15 cellular contexts compared by ENCODE assay signal in the genomic region with DNA sequence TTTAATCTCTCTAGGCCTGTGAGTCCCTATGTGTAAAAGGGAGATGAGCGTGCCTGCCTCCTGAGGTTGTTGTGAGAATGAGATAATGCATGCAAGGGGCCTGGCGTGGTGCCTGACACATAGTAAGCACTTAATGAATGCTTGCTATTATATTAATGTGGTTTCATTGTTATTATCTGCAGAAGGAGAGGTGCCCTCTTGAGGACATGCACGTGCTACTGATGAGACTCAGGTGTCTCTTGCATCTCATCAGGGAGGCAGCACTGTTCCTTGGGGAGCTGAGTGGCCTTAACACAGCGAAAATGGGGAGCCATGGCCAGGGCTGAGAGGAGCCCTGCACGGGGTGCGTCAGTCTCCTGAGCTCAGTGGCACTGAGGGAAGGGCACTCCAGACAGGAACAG. TPM values are rescaled to one million over a fixed set of nuclear protein-coding genes. Genes with fewer than 3 reads are reported as not detected.
DNase-seq lines count a peak whose midpoint lies in the region; ATAC-seq and TF ChIP-seq lines count a peak whose summit lies in the region.
"Had no signal": no experiment of that assay in that cellular context is flagged by ENCODE, and none has a peak within 500 bp of the region (broad histone marks: within the 10 kb centered on the region; RNA-seq: fewer than 3 reads in every experiment).

No MANE protein-coding gene starts in this region.

- H3K27ac ChIP-seq in SK-N-SH (ENCODE audit: low read depth in 2 of 2, low read length in 1 of 2): peak overlapping the region in 1 of 2 experiments; percentile 12; a peak in 1 of 4 replicates
- H3K27ac ChIP-seq in PC-3 (ENCODE audit: low read length): no peak overlapping the region
- no peak overlapping the region for H3K27ac ChIP-seq in fibroblast of lung (ENCODE audit: insufficient read depth, low read length)
- peak overlapping the region; percentile 87 for H3K27ac ChIP-seq in substantia nigra (ENCODE audit: low read depth, low read length, poor library complexity, severe bottlenecking)
- H3K27ac ChIP-seq: adrenal gland, neutrophil, WERI-Rb-1 had no signal

- no peak for TF ChIP-seq EP300 in SK-N-SH (IDR thresholded peaks at IDR 0.05; ENCODE audit: borderline replicate concordance in 1 of 2, low read depth in 1 of 2, low read length in 1 of 2)

- H2AFZ ChIP-seq in SK-N-SH (ENCODE audit: low read depth) (no peak overlapping the region), PC-3 (ENCODE audit: low read length) (no peak overlapping the region), fibroblast of lung (ENCODE audit: low read length) (no peak overlapping the region)

- CTCF ChIA-PET in SK-N-SH (lab: Yijun Ruan, JAX): interaction anchor here (1.0 to 14.1 kb wide), 9 partner anchors 17 to 198 kb away, joined by 3 to 312 read pairs (median 6); partner anchors contain the start of genes AQP6 and TMBIM6
- CTCF ChIA-PET in PC-3 (lab: Charles Lee): interaction anchor here (0.5 to 0.7 kb wide), 2 partner anchors 94 to 185 kb away, joined by 3 to 4 read pairs; partner anchors contain the start of gene ASIC1

- no peak for TF ChIP-seq CTCF in SK-N-SH (IDR thresholded peaks at IDR 0.05)
- TF ChIP-seq CTCF in PC-3 (conservative IDR thresholded peaks at IDR 0.05; ENCODE audit: low read depth, low read length): no peak
- no peak for TF ChIP-seq CTCF in fibroblast of lung (conservative IDR thresholded peaks at IDR 0.05 in 1 of 2, IDR thresholded peaks at IDR 0.05 in 1 of 2; ENCODE audit: low read depth in 1 of 2, low read length in 2 of 2)

- no peak for TF ChIP-seq RAD21 in SK-N-SH (IDR thresholded peaks at IDR 0.05; ENCODE audit: low read length)

- H3F3A ChIP-seq in SK-N-SH (replicated peaks; ENCODE audit: insufficient read depth) (peaks cover 21% of the 10 kb centered on the region), PC-3 (ENCODE audit: low read length, unreplicated experiment) (no peaks in the 10 kb centered on the region)

- H3K4me3 ChIP-seq in SK-N-SH (ENCODE audit: low read depth in 2 of 2, low read length in 1 of 2) (no peak overlapping the region), PC-3 (ENCODE audit: low read length) (no peak overlapping the region), fibroblast of lung (replicated peaks in 1 of 4; ENCODE audit: control extremely low read depth in 1 of 4, insufficient read depth in 1 of 4, low read depth in 3 of 4, low read length in 4 of 4) (no peak overlapping the region)
- H3K4me3 ChIP-seq: adrenal gland had no signal

- 0 out of 2 replicates have a peak overlapping the region, but pooled peaks have one; percentile 19 for H3K4me2 ChIP-seq in SK-N-SH
- no peak overlapping the region for H3K4me2 ChIP-seq in PC-3 (ENCODE audit: low read length)
- no peak overlapping the region for H3K4me2 ChIP-seq in fibroblast of lung (ENCODE audit: extremely low read depth, insufficient read depth, low read length)

- no TSS peak for BruUV-seq in PC-3 (replicated peaks; lab: Mats Ljungman, UMichigan)

- no peaks in the 10 kb centered on the region for H3K9me3 ChIP-seq in SK-N-SH
- no peaks in the 10 kb centered on the region for H3K9me3 ChIP-seq in PC-3 (ENCODE audit: low read length)
- no peaks in the 10 kb centered on the region for H3K9me3 ChIP-seq in fibroblast of lung (ENCODE audit: control insufficient read depth, insufficient read depth, low read depth, low read length)
- H3K9me3 ChIP-seq: adrenal gland, neutrophil had no signal

- H3K79me2 ChIP-seq in SK-N-SH (ENCODE audit: insufficient read depth) (no peaks in the 10 kb centered on the region), PC-3 (ENCODE audit: low read length) (no peaks in the 10 kb centered on the region), fibroblast of lung (ENCODE audit: control insufficient read depth, insufficient read depth, low read length) (no peaks in the 10 kb centered on the region)

- intact Hi-C loops in PC-3 (cut with micrococcal nuclease): no loop called here

- DNase-seq in SK-N-SH: no peak
- DNase-seq in PC-3: no peak
- peak; percentile 22 to 60 for DNase-seq in fibroblast of lung (ENCODE audit: low read depth in 2 of 2)
- DNase-seq in substantia nigra (lab: John Stamatoyannopoulos, UW): peak in 16 of 49 donors; percentile 15 to 58 (median 26)
- DNase-seq: activated T-cell treated with anti-CD3 and anti-CD28 coated beads for 4 hours; effector CD8-positive, alpha-beta T cell; NCI-H1105 treated with DMSO at 0.1 percent for 48 hours; NCI-H774; WERI-Rb-1 had no signal

- no peaks in the 10 kb centered on the region for H4K20me1 ChIP-seq in SK-N-SH (ENCODE audit: insufficient read depth)
- no peaks in the 10 kb centered on the region for H4K20me1 ChIP-seq in PC-3 (ENCODE audit: low read length)
- H4K20me1 ChIP-seq in fibroblast of lung (ENCODE audit: control insufficient read depth, extremely low read depth, insufficient read depth, low read length): no peaks in the 10 kb centered on the region

- ATAC-seq in SK-N-SH treated with all-trans-retinoic acid at 6 μM for 48 hours: no peak
- ATAC-seq in PC-3: peak; percentile 15; the same call in 1 of the 2 replicates
- no peak for ATAC-seq in GM18907 (IDR thresholded peaks at IDR 0.05; ENCODE audit: unreplicated experiment)
- ATAC-seq in GM19023 (IDR thresholded peaks at IDR 0.05; ENCODE audit: unreplicated experiment): no peak
- ATAC-seq in GM19035 (IDR thresholded peaks at IDR 0.05; ENCODE audit: unreplicated experiment): no peak

- WGBS in SK-N-SH (ENCODE audit: low lambda C conversion rate): 75% methylated on average over 4 of the region's 6 CpGs

- no peak overlapping the region for H3K9ac ChIP-seq in SK-N-SH
- no peak overlapping the region for H3K9ac ChIP-seq in PC-3 (ENCODE audit: low read length)
- H3K9ac ChIP-seq in fibroblast of lung (ENCODE audit: insufficient read depth, low read length): no peak overlapping the region

- H3K4me1 ChIP-seq in SK-N-SH (ENCODE audit: control insufficient read depth in 1 of 2, insufficient read depth in 2 of 2, low read depth in 1 of 2, low read length in 1 of 2) (peaks cover 38 to 66% of the 10 kb centered on the region in 2 experiments), PC-3 (ENCODE audit: insufficient read depth, low read length) (peaks cover 1% of the 10 kb centered on the region; the same call in 1 of the 2 replicates), fibroblast of lung (ENCODE audit: control insufficient read depth, extremely low read depth, insufficient read depth, low read length) (peaks cover 15% of the 10 kb centered on the region)

- POLR2A ChIA-PET in SK-N-SH (lab: Yijun Ruan, JAX): no interaction called here
- POLR2A ChIA-PET in PC-3 (lab: Charles Lee; ENCODE audit: unreplicated experiment): no interaction called here

- no peaks in the 10 kb centered on the region for H3K27me3 ChIP-seq in SK-N-SH (ENCODE audit: insufficient read depth)
- H3K27me3 ChIP-seq in PC-3 (ENCODE audit: low read length): no peaks in the 10 kb centered on the region
- H3K27me3 ChIP-seq in fibroblast of lung (ENCODE audit: control insufficient read depth, insufficient read depth, low read length): peaks cover 5% of the 10 kb centered on the region
- H3K27me3 ChIP-seq: adrenal gland had no signal

- H3K36me3 ChIP-seq in SK-N-SH (replicated peaks in 1 of 2; ENCODE audit: control insufficient read depth in 1 of 2, insufficient read depth in 2 of 2, low read length in 1 of 2) (no peaks in the 10 kb centered on the region), PC-3 (ENCODE audit: low read depth, low read length) (no peaks in the 10 kb centered on the region), fibroblast of lung (ENCODE audit: control insufficient read depth, insufficient read depth, low read length) (no peaks in the 10 kb centered on the region)
- H3K36me3 ChIP-seq: adrenal gland, neutrophil, WERI-Rb-1 had no signal

- no peaks in the 10 kb centered on the region for H3K9me2 ChIP-seq in SK-N-SH
- H3K9me2 ChIP-seq in PC-3 (replicated peaks; ENCODE audit: low read length): no peaks in the 10 kb centered on the region

TF ChIP-seq in SK-N-SH, 30 proteins besides CTCF, POLR2A, EP300 and RAD21:
- TF ChIP-seq NFIC (IDR thresholded peaks at IDR 0.05; ENCODE audit: borderline replicate concordance): peak; percentile 49; the same call in 1 of the 2 replicates
- TF ChIP-seq NRF1 (IDR thresholded peaks at IDR 0.05; ENCODE audit: low read depth, low read length): no peak
TF ChIP-seq in SK-N-SH: peak in this region for 1.

TF ChIP-seq in SK-N-SH treated with all-trans-retinoic acid at 6 μM for 48 hours, 23 proteins besides CTCF, POLR2A, EP300 and RAD21 (continues in another document):
- TF ChIP-seq SNAI2 (CRISPR knock-in tag; IDR thresholded peaks at IDR 0.05) (no peak), GLIS3 (CRISPR knock-in tag; IDR thresholded peaks at IDR 0.05) (no peak)

RNA-seq across cellular contexts. Expression of gene BCDIN3D, which starts 29.9 kb away (rescaled TPM):
- 2.3 and 3.8 TPM in 2 replicates for polyA plus RNA-seq in SK-N-SH (2012; rRNA removed)
- 2.9 and 3.3 TPM in 2 replicates for polyA plus RNA-seq in SK-N-SH (2012; cell fraction: cytosol; rRNA removed)
- 1.6 and 2.7 TPM in 2 replicates for polyA plus RNA-seq in SK-N-SH (2012; cell fraction: nucleus; rRNA removed)
- total RNA-seq in PC-3 (2014; rRNA removed): 4.5 and 5.4 TPM in 2 replicates
- 4.5 and 7.2 TPM in 2 replicates for total RNA-seq in fibroblast of lung
- polyA plus RNA-seq in fibroblast of lung: 2.5 and 3.2 TPM in 2 replicates
- 1.8 and 2.1 TPM in 2 replicates for polyA plus RNA-seq in fibroblast of lung (2012)
- 0.47 and 1.4 TPM in 2 replicates for polyA minus RNA-seq in fibroblast of lung (ENCODE audit: low replicate concordance)

RNA-seq across cellular contexts. Expression of gene FAIM2, which starts 30.9 kb away (rescaled TPM):
- polyA plus RNA-seq in SK-N-SH (2012; rRNA removed) (6.3 and 11.3 TPM in 2 replicates), fibroblast of lung (1.00 and 7.3 TPM in 2 replicates)
- polyA plus RNA-seq in SK-N-SH (2012; cell fraction: cytosol; rRNA removed): 4.6 and 6.9 TPM in 2 replicates
- 3.7 and 4.8 TPM in 2 replicates for polyA plus RNA-seq in SK-N-SH (2012; cell fraction: nucleus; rRNA removed)
- total RNA-seq in PC-3 (2014; rRNA removed) (0.18 TPM in 1 of 2 replicates, not detected in the other), fibroblast of lung (0.50 and 3.6 TPM in 2 replicates)
- 1.2 and 7.3 TPM in 2 replicates for polyA plus RNA-seq in fibroblast of lung (2012)
- polyA minus RNA-seq in fibroblast of lung (ENCODE audit: low replicate concordance): 0.67 and 28.2 TPM in 2 replicates

RNA-seq across cellular contexts. Expression of gene NCKAP5L, which starts 44.6 kb away (rescaled TPM):
- 8.7 and 8.9 TPM in 2 replicates for polyA plus RNA-seq in SK-N-SH (2012; rRNA removed)
- 2.3 and 4.2 TPM in 2 replicates for polyA plus RNA-seq in SK-N-SH (2012; cell fraction: cytosol; rRNA removed)
- 31.2 and 32.9 TPM in 2 replicates for polyA plus RNA-seq in SK-N-SH (2012; cell fraction: nucleus; rRNA removed)
- total RNA-seq in PC-3 (2014; rRNA removed): 13.3 and 14.2 TPM in 2 replicates
- 11.6 and 14.2 TPM in 2 replicates for total RNA-seq in fibroblast of lung
- polyA plus RNA-seq in fibroblast of lung: 3.9 TPM in 2 replicates
- polyA plus RNA-seq in fibroblast of lung (2012): 9.8 and 10.5 TPM in 2 replicates
- 15.0 and 23.4 TPM in 2 replicates for polyA minus RNA-seq in fibroblast of lung (ENCODE audit: low replicate concordance)

Comparison
In these comparisons a context has a peak if more than half of its experiments do, and no peak if none do; other contexts are left out.
1. DNase-seq: peak in fibroblast of lung (2 of 2); none in SK-N-SH (single experiment) and PC-3 (single experiment).